18 cellular contexts compared by ENCODE assay signal in the genomic region with DNA sequence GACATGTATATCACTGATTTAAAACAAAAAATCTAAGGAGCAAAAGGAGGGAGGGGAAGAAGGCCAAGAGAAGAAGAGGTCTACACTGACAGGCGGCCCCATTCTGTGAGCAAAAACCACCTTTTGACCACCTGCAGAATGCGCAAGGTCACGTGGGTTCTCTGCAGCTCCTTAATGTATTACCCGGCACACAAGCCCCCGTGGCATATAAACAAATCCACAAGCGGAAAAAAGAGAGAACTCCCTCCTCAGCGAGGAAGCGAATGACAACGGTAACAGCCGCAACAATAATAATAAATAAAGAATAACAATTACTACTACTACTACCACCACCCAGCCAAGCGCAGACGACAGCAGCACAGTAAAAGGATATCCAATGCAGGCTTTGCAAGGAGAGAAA. TPM values are rescaled to one million over a fixed set of nuclear protein-coding genes. Genes with fewer than 3 reads are reported as not detected.
DNase-seq lines count a peak whose midpoint lies in the region; ATAC-seq, FAIRE-seq and TF ChIP-seq lines count a peak whose summit lies in the region.
"Had no signal": no experiment of that assay in that cellular context is flagged by ENCODE, and none has a peak within 500 bp of the region (broad histone marks: within the 10 kb centered on the region; RNA-seq: fewer than 3 reads in every experiment).

No MANE protein-coding gene starts in this region.

- no peak for ATAC-seq in activated CD4-positive, alpha-beta T cell treated with anti-CD3 and anti-CD28 coated beads for 36 hours
- ATAC-seq: stimulated activated memory B cell treated with anti-CD40 and anti-IgM and Interleukin-4, amounts not matched to agents 10 μg/mL and 1 μg/mL and 100 μg/mL, for 72 hours had no signal

- H3K36me3 ChIP-seq in H1 (ENCODE audit: control insufficient read depth in 2 of 4, insufficient read depth in 4 of 4, low read length in 3 of 4): no peaks in the 10 kb centered on the region

- H2AFZ ChIP-seq in H1 (ENCODE audit: low read length): 0 out of 2 replicates have a peak overlapping the region, but pooled peaks have one; percentile 85

- no peaks in the 10 kb centered on the region for H3K79me1 ChIP-seq in H1 (ENCODE audit: low read depth, low read length)

- WGBS in H1 (ENCODE audit: extremely low coverage in 1 of 2, insufficient coverage in 1 of 2, insufficient read length in 1 of 2, insufficient replicate concordance in 2 of 2, low coverage in 1 of 2, low lambda C conversion rate in 2 of 2, missing lambda C conversion rate in 1 of 2), 2 experiments: 14% methylated on average over 12 of the region's 12 CpGs; no CpG with 5 or more reads in 1 of the 2 experiments

- H3K27ac Mint-ChIP-seq in activated CD4-positive, alpha-beta T cell treated with anti-CD3 and anti-CD28 coated beads for 36 hours: no peak overlapping the region
- no peak overlapping the region for H3K27ac Mint-ChIP-seq in progenitor cell of endocrine pancreas
- H3K27ac Mint-ChIP-seq: dendritic cell treated with granulocyte-macrophage colony-stimulating factor and Interleukin-4, amounts not matched to agents 40 ng/mL and 50 ng/mL, for 4 days; stimulated activated memory B cell treated with anti-CD40 and anti-IgM and Interleukin-4, amounts not matched to agents 10 μg/mL and 1 μg/mL and 100 μg/mL, for 72 hours had no signal

- peak overlapping the region; percentile 28 for H3K4me3 Mint-ChIP-seq in activated CD4-positive, alpha-beta T cell treated with anti-CD3 and anti-CD28 coated beads for 36 hours
- peak overlapping the region; percentile 47 for H3K4me3 Mint-ChIP-seq in progenitor cell of endocrine pancreas (ENCODE audit: low read depth)
- H3K4me3 Mint-ChIP-seq: dendritic cell treated with granulocyte-macrophage colony-stimulating factor and Interleukin-4, amounts not matched to agents 40 ng/mL and 50 ng/mL, for 4 days; stimulated activated memory B cell treated with anti-CD40 and anti-IgM and Interleukin-4, amounts not matched to agents 10 μg/mL and 1 μg/mL and 100 μg/mL, for 72 hours had no signal

- peaks cover 0 to 7% (median 1%) of the 10 kb centered on the region in 4 experiments; a peak in 3 of 7 replicates for H3K27me3 ChIP-seq in H1 (replicated peaks in 1 of 4; ENCODE audit: control insufficient read depth in 3 of 4, extremely low read depth in 1 of 4, insufficient read depth in 3 of 4, low read length in 3 of 4)

- H3K18ac ChIP-seq in H1 (ENCODE audit: extremely low read depth, low read length): no peak overlapping the region

- intact Hi-C loops in activated CD4-positive, alpha-beta T cell treated with anti-CD3 and anti-CD28 coated beads for 36 hours (cut with DNase I, micrococcal nuclease): loop anchor here in 1 of 2 experiments (5.0 kb wide), 1 partner anchor 410 kb away; a partner anchor contains a TSS

- no peak for FAIRE-seq in H1 (lab: Jason Lieb, UNC)
- FAIRE-seq: GM19239, TTC549, urothelium cell line had no signal

- no peak overlapping the region for H4K5ac ChIP-seq in H1 (ENCODE audit: insufficient read length, low read depth, low read length)

- H3K4ac ChIP-seq in H1 (replicated peaks; ENCODE audit: insufficient read length, low read depth, low read length): no peak overlapping the region

- H3K23me2 ChIP-seq in H1 (ENCODE audit: low read depth, low read length): peaks cover 21% of the 10 kb centered on the region

- CTCF ChIA-PET in activated CD4-positive, alpha-beta T cell treated with anti-CD3 and anti-CD28 coated beads for 36 hours (lab: Charles Lee): no interaction called here
- CTCF ChIA-PET in H1 (lab: Charles Lee; ENCODE audit: partially characterized antibody): no interaction called here

- H3K9me3 Mint-ChIP-seq in activated CD4-positive, alpha-beta T cell treated with anti-CD3 and anti-CD28 coated beads for 36 hours (ENCODE audit: low read depth): peaks cover 10% of the 10 kb centered on the region
- H3K9me3 Mint-ChIP-seq in progenitor cell of endocrine pancreas (ENCODE audit: low read depth): peaks cover 10% of the 10 kb centered on the region

- POLR2A ChIA-PET in activated CD4-positive, alpha-beta T cell treated with anti-CD3 and anti-CD28 coated beads for 36 hours (lab: Charles Lee): no interaction called here
- POLR2A ChIA-PET in H1 (lab: Charles Lee; ENCODE audit: partially characterized antibody): interaction anchor here (0.7 to 1.7 kb wide), 2 partner anchors 13 to 1218 kb away, joined by 3 to 4 read pairs; no protein-coding TSS in a partner anchor

- H3K27ac ChIP-seq in H1 (ENCODE audit: low read depth, low read length): no peak overlapping the region

- TF ChIP-seq EP300 in H1 (IDR thresholded peaks at IDR 0.05; ENCODE audit: borderline replicate concordance in 1 of 2, low read depth in 2 of 2, low read length in 2 of 2): no peak

- peak overlapping the region; percentile 82 to 100 for H3K4me2 ChIP-seq in H1 (ENCODE audit: insufficient read depth in 1 of 2, low read depth in 2 of 2, low read length in 2 of 2)

- no peak for TF ChIP-seq POLR2A in H1 (IDR thresholded peaks at IDR 0.05; ENCODE audit: control extremely low read depth in 1 of 2, low read depth in 2 of 2, low read length in 2 of 2)

- peaks cover 2 to 4% (median 3%) of the 10 kb centered on the region in 4 experiments for H3K4me1 ChIP-seq in H1 (replicated peaks in 1 of 4; ENCODE audit: control insufficient read depth in 3 of 4, insufficient read depth in 4 of 4, low read length in 3 of 4)

- no peak overlapping the region for H3K23ac ChIP-seq in H1 (ENCODE audit: insufficient read length)

- H2BK15ac ChIP-seq in H1 (ENCODE audit: low read length): no peak overlapping the region

- no peak overlapping the region for H2BK120ac ChIP-seq in H1 (replicated peaks; ENCODE audit: low read depth, low read length)

- peak overlapping the region; percentile 60 to 91 (median 80) for H3K4me3 ChIP-seq in H1 (ENCODE audit: extremely low read depth in 1 of 4, insufficient read depth in 2 of 4, low read depth in 3 of 4, low read length in 4 of 4)

- H2AK5ac ChIP-seq in H1 (ENCODE audit: low read depth, low read length): no peak overlapping the region

- TF ChIP-seq CTCF in H1 (IDR thresholded peaks at IDR 0.05; ENCODE audit: control extremely low read depth in 1 of 3, insufficient read depth in 1 of 3, low read depth in 1 of 3, low read length in 3 of 3) (no peak), progenitor cell of endocrine pancreas (IDR thresholded peaks at IDR 0.05; ENCODE audit: unreplicated experiment) (no peak), GM20000 (IDR thresholded peaks at IDR 0.05; ENCODE audit: extremely low read depth, missing control alignments) (no peak)

- H4K20me1 ChIP-seq in H1 (replicated peaks in 1 of 2; ENCODE audit: control insufficient read depth in 1 of 2, insufficient read depth in 2 of 2, low read length in 2 of 2): no peaks in the 10 kb centered on the region

- H3K27me3 Mint-ChIP-seq in activated CD4-positive, alpha-beta T cell treated with anti-CD3 and anti-CD28 coated beads for 36 hours: peaks cover 52% of the 10 kb centered on the region
- H3K27me3 Mint-ChIP-seq in progenitor cell of endocrine pancreas: peaks cover 39% of the 10 kb centered on the region

- H3K36me3 Mint-ChIP-seq in activated CD4-positive, alpha-beta T cell treated with anti-CD3 and anti-CD28 coated beads for 36 hours (ENCODE audit: low read depth): peaks cover 2% of the 10 kb centered on the region
- no peaks in the 10 kb centered on the region for H3K36me3 Mint-ChIP-seq in progenitor cell of endocrine pancreas (ENCODE audit: insufficient read depth)
- H3K36me3 Mint-ChIP-seq: stimulated activated memory B cell treated with anti-CD40 and anti-IgM and Interleukin-4, amounts not matched to agents 10 μg/mL and 1 μg/mL and 100 μg/mL, for 72 hours had no signal

- no peak overlapping the region for H3K14ac ChIP-seq in H1 (ENCODE audit: insufficient read length)

- H2BK5ac ChIP-seq in H1 (ENCODE audit: low read depth, low read length): no peak overlapping the region

- no peak overlapping the region for H4K91ac ChIP-seq in H1 (replicated peaks; ENCODE audit: insufficient read length, low read length)

- H4K8ac ChIP-seq in H1 (ENCODE audit: extremely low read depth, insufficient read depth, low read length): no peak overlapping the region

- TF ChIP-seq RAD21 in H1 (IDR thresholded peaks at IDR 0.05 in 1 of 2, conservative IDR thresholded peaks at IDR 0.05 in 1 of 2; ENCODE audit: low read depth in 2 of 2, low read length in 2 of 2): no peak

- no peak overlapping the region for H2BK12ac ChIP-seq in H1 (ENCODE audit: low read depth, low read length)

- H3K56ac ChIP-seq in H1 (replicated peaks; ENCODE audit: insufficient read length, low read depth, low read length): no peak overlapping the region

- H3K4me1 Mint-ChIP-seq in activated CD4-positive, alpha-beta T cell treated with anti-CD3 and anti-CD28 coated beads for 36 hours: peaks cover 9% of the 10 kb centered on the region
- peaks cover 13% of the 10 kb centered on the region for H3K4me1 Mint-ChIP-seq in progenitor cell of endocrine pancreas (ENCODE audit: low read depth)

- no peak overlapping the region for H2BK20ac ChIP-seq in H1 (ENCODE audit: low read length)

- no peaks in the 10 kb centered on the region for H3K79me2 ChIP-seq in H1 (ENCODE audit: control insufficient read depth in 1 of 2, insufficient read depth in 2 of 2, low read length in 2 of 2)

- no peak for DNase-seq in activated CD4-positive, alpha-beta T cell treated with anti-CD3 and anti-CD28 coated beads for 36 hours
- no peak for DNase-seq in activated CD4-positive, alpha-beta T cell treated with anti-CD3 and anti-CD28 coated beads for 4 hours
- DNase-seq in NCI-H2171 treated with DMSO at 0.1 percent for 48 hours (lab: John Stamatoyannopoulos, UW): peak; percentile 53
- DNase-seq in H1 (ENCODE audit: low read depth in 1 of 2, low spot score in 2 of 2): no peak
- DNase-seq in progenitor cell of endocrine pancreas (ENCODE audit: low spot score, unreplicated experiment): no peak
- no peak for DNase-seq in DMS53 treated with DMSO at 0.1 percent for 48 hours (lab: John Stamatoyannopoulos, UW; ENCODE audit: unreplicated experiment)
- no peak for DNase-seq in DMS153 treated with DMSO at 0.1 percent for 48 hours (lab: John Stamatoyannopoulos, UW; ENCODE audit: unreplicated experiment)
- no peak for DNase-seq in GM20000 (ENCODE audit: low spot score)
- DNase-seq: amniotic stem cell; NCI-H446 treated with DMSO at 0.1 percent for 48 hours; Right ventricle myocardium superior; stimulated activated CD4-positive, alpha-beta T cell treated with anti-CD3 and anti-CD28 coated beads, Interleukin-4, amount 100 ng/mL, for 1 hour had no signal

- peak overlapping the region in 1 of 4 experiments; percentile 18; a peak in 1 of 7 replicates for H3K9ac ChIP-seq in H1 (replicated peaks in 1 of 4; ENCODE audit: extremely low read depth in 1 of 4, low read depth in 3 of 4, low read length in 3 of 4)

- H3K9me3 ChIP-seq in H1 (ENCODE audit: insufficient read depth in 2 of 2, low read depth in 1 of 2, low read length in 1 of 2): peaks cover 6 to 8% of the 10 kb centered on the region in 2 experiments; a peak in 2 of 4 replicates

RNA-seq across cellular contexts. Expression of a gene that starts 1.3 kb away (rescaled TPM):
- under 1 TPM; 0.14 to 0.16 TPM for total RNA-seq in activated CD4-positive, alpha-beta T cell treated with anti-CD3 and anti-CD28 coated beads for 36 hours
- 2.1 and 2.2 TPM in 2 replicates for total RNA-seq in H1 (2021; fragmentation: NEBNext Ultra II Directional; extraction: Animal tissue kit (Norgen Biotek cat#: 25700))
- polyA plus RNA-seq in H1 (2011; rRNA removed): 0.60 and 0.74 TPM in 2 replicates
- 0.41 TPM for polyA plus RNA-seq in H1 (2011; cell fraction: cytosol; rRNA removed)
- 1.2 TPM for polyA plus RNA-seq in H1 (2011; cell fraction: nucleus; rRNA removed)
- polyA plus RNA-seq in H1 (2012, experiment 1 of 2): 0.76 to 0.96 TPM (median 0.94 TPM) in 4 replicates
- 0.13 TPM for polyA plus RNA-seq in H1 (2012, experiment 2 of 2)
- 0.43 TPM for polyA plus RNA-seq in H1 (2013, experiment 1 of 2)
- 0.40 TPM for polyA plus RNA-seq in H1 (2013, experiment 2 of 2)
- polyA minus RNA-seq in H1 (2011; rRNA and poly(A)+ RNA removed): 2.5 and 2.7 TPM in 2 replicates
- 1.9 TPM for polyA minus RNA-seq in H1 (2011; cell fraction: cytosol; rRNA and poly(A)+ RNA removed)
- polyA minus RNA-seq in H1 (2011; cell fraction: nucleus; rRNA and poly(A)+ RNA removed): 2.8 TPM
- 1.8 TPM in 2 replicates for total RNA-seq in progenitor cell of endocrine pancreas
- total RNA-seq: mesenteric fat pad, Right ventricle myocardium superior had no signal

RNA-seq across cellular contexts. Expression of a gene that starts 49.0 kb away (rescaled TPM):
- 10 to 100 TPM; 63.0 to 78.9 TPM for total RNA-seq in activated CD4-positive, alpha-beta T cell treated with anti-CD3 and anti-CD28 coated beads for 36 hours
- total RNA-seq in H1 (2021; fragmentation: NEBNext Ultra II Directional; extraction: Animal tissue kit (Norgen Biotek cat#: 25700)): 34.4 and 35.5 TPM in 2 replicates
- polyA plus RNA-seq in H1 (2011; rRNA removed): 40.6 and 40.9 TPM in 2 replicates
- 40.8 TPM for polyA plus RNA-seq in H1 (2011; cell fraction: cytosol; rRNA removed)
- polyA plus RNA-seq in H1 (2011; cell fraction: nucleus; rRNA removed): 58.1 TPM
- polyA plus RNA-seq in H1 (2012, experiment 1 of 2): 38.0 to 43.0 TPM (median 40.0 TPM) in 4 replicates
- 23.9 TPM for polyA plus RNA-seq in H1 (2012, experiment 2 of 2)
- polyA plus RNA-seq in H1 (2013, experiment 1 of 2): 33.4 TPM
- polyA plus RNA-seq in H1 (2013, experiment 2 of 2): 31.8 TPM
- 47.8 and 58.0 TPM in 2 replicates for polyA minus RNA-seq in H1 (2011; rRNA and poly(A)+ RNA removed)
- polyA minus RNA-seq in H1 (2011; cell fraction: cytosol; rRNA and poly(A)+ RNA removed): 25.5 TPM
- 32.6 TPM for polyA minus RNA-seq in H1 (2011; cell fraction: nucleus; rRNA and poly(A)+ RNA removed)
- 35.8 and 37.4 TPM in 2 replicates for total RNA-seq in progenitor cell of endocrine pancreas
